In the genomic region with DNA sequence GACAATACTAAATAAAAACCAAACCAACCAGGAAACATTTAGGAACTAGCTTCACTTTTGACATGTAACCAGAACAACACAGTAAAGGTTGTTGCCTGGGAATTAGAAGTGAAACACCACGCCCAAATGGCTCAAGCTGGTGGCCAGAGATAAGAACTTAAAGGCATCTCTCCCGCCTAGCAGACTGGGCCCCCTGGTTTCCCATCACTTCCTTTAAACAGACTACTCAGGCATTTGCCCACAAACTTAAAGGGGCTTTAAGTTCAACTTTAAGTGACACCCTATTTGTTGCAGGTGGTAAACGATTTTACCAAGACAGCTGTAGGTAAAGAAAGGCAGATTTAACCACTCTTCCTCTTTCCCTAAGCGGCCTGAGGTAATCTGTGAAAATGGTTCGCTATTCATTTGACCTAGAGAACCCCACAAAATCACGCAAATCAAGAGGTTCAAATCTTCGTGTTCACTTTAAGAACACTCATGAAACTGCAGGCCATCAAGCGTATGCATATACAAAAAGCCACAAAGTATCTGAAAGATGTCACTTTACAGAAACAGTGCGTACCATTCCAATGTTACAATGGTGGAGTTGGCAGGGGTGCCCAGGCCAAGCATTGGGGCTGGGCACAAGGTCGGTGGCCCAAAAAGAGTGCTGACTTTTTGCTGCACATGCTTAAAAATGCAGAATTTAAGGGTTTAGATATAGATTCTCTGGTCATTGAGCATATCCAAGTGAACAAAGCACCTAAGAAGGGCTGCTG, we compare ENCODE assay signal across 23 cellular contexts. TPM values are rescaled to one million over a fixed set of nuclear protein-coding genes. Genes with fewer than 3 reads are reported as not detected.
DNase-seq lines count a peak whose midpoint lies in the region; ATAC-seq and TF ChIP-seq lines count a peak whose summit lies in the region.
"Had no signal": no experiment of that assay in that cellular context is flagged by ENCODE, and none has a peak within 500 bp of the region (broad histone marks: within the 10 kb centered on the region; RNA-seq: fewer than 3 reads in every experiment).

No MANE protein-coding gene starts in this region.

- no peaks in the 10 kb centered on the region for H3K36me3 ChIP-seq in GM23338 (ENCODE audit: insufficient read depth)
- H3K36me3 ChIP-seq in CD4-positive, alpha-beta memory T cell (ENCODE audit: insufficient read depth, low read length) = no peaks in the 10 kb centered on the region
- H3K36me3 ChIP-seq: HAP-1 had no signal

- no peak for TF ChIP-seq CTCF in GM23338 (conservative IDR thresholded peaks at IDR 0.05; ENCODE audit: low read depth in 2 of 2)
- no peak for TF ChIP-seq CTCF in fibroblast of the aortic adventitia (IDR thresholded peaks at IDR 0.05; ENCODE audit: insufficient read depth, low read length)

- CTCF ChIA-PET in CD4-positive, alpha-beta memory T cell (lab: Charles Lee; ENCODE audit: partially characterized antibody) = no interaction called here

- H3K9me2 ChIP-seq in GM23338 (ENCODE audit: insufficient read depth) = no peaks in the 10 kb centered on the region

- intact Hi-C loops in CD4-positive, alpha-beta memory T cell (cut with micrococcal nuclease) = no loop called here
- intact Hi-C loops in posterior vena cava (cut with DNase I) = no loop called here

- no peak overlapping the region for H3K4me2 ChIP-seq in GM23338

- H3K9me3 ChIP-seq in CD4-positive, alpha-beta memory T cell (ENCODE audit: control insufficient read depth in 1 of 2, low read length in 2 of 2) = no peaks in the 10 kb centered on the region
- H3K9me3 ChIP-seq: HAP-1 had no signal

- no peak overlapping the region for H3K4me3 Mint-ChIP-seq in GM23338
- no peak overlapping the region for H3K4me3 Mint-ChIP-seq in CD4-positive, alpha-beta memory T cell
- H3K4me3 Mint-ChIP-seq: activated naive CD4-positive, alpha-beta T cell treated with anti-CD3 and anti-CD28 coated beads, Interleukin-2, amount 10 ng/mL, durations not matched to agents 7 days and 5 days had no signal

- no peaks in the 10 kb centered on the region for H3K4me1 ChIP-seq in GM23338 (ENCODE audit: insufficient read depth)
- H3K4me1 ChIP-seq in CD4-positive, alpha-beta memory T cell (ENCODE audit: insufficient read depth, low read length) = no peaks in the 10 kb centered on the region
- H3K4me1 ChIP-seq: HAP-1 had no signal

- ATAC-seq in GM23338 = no peak
- ATAC-seq in stimulated activated naive CD8-positive, alpha-beta T cell treated with anti-CD3 and anti-CD28 coated beads, Interleukin-15, Interleukin-2, amounts not matched to agents 100 U/mL and 50 U/mL, for 24 hours = no peak
- ATAC-seq: Panc1 had no signal

- H3K4me1 Mint-ChIP-seq in GM23338 = no peaks in the 10 kb centered on the region
- H3K4me1 Mint-ChIP-seq in CD4-positive, alpha-beta memory T cell = no peaks in the 10 kb centered on the region
- H3K4me1 Mint-ChIP-seq: activated naive CD4-positive, alpha-beta T cell treated with anti-CD3 and anti-CD28 coated beads, Interleukin-2, amount 10 ng/mL, durations not matched to agents 7 days and 5 days had no signal

- H4K20me1 ChIP-seq in GM23338 (replicated peaks; ENCODE audit: insufficient read depth) = no peaks in the 10 kb centered on the region

- H3K27me3 Mint-ChIP-seq in GM23338 (ENCODE audit: insufficient read depth, low read depth, poor library complexity) = no peaks in the 10 kb centered on the region
- peaks cover 2 to 6% of the 10 kb centered on the region in 2 donors for H3K27me3 Mint-ChIP-seq in CD4-positive, alpha-beta memory T cell

- H3K27me3 ChIP-seq in GM23338 (ENCODE audit: insufficient read depth) = no peaks in the 10 kb centered on the region
- no peaks in the 10 kb centered on the region for H3K27me3 ChIP-seq in CD4-positive, alpha-beta memory T cell (ENCODE audit: insufficient read depth, low read length)
- H3K27me3 ChIP-seq: dorsolateral prefrontal cortex had no signal

- no peaks in the 10 kb centered on the region for H3K9me3 Mint-ChIP-seq in GM23338
- peaks cover 0 to 4% (median under 1%) of the 10 kb centered on the region in 8 donors for H3K9me3 Mint-ChIP-seq in CD4-positive, alpha-beta memory T cell
- H3K9me3 Mint-ChIP-seq: activated naive CD4-positive, alpha-beta T cell treated with anti-CD3 and anti-CD28 coated beads, Interleukin-2, amount 10 ng/mL, durations not matched to agents 7 days and 5 days had no signal

- no peaks in the 10 kb centered on the region for H3K36me3 Mint-ChIP-seq in GM23338 (ENCODE audit: low read depth)
- no peaks in the 10 kb centered on the region for H3K36me3 Mint-ChIP-seq in CD4-positive, alpha-beta memory T cell
- H3K36me3 Mint-ChIP-seq: activated naive CD4-positive, alpha-beta T cell treated with anti-CD3 and anti-CD28 coated beads, Interleukin-2, amount 10 ng/mL, durations not matched to agents 7 days and 5 days had no signal

- 0 out of 2 replicates have a peak, but pooled peaks cover 3% of the 10 kb centered on the region for H3F3A ChIP-seq in GM23338 (replicated peaks; ENCODE audit: low read depth)

- H3K79me2 ChIP-seq in GM23338 (replicated peaks; ENCODE audit: insufficient read depth) = no peaks in the 10 kb centered on the region

- POLR2A ChIA-PET in CD4-positive, alpha-beta memory T cell (lab: Charles Lee; ENCODE audit: partially characterized antibody) = no interaction called here

- no peak overlapping the region for H3K27ac ChIP-seq in GM23338 (ENCODE audit: low read depth)
- no peak overlapping the region for H3K27ac ChIP-seq in CD4-positive, alpha-beta memory T cell (ENCODE audit: low read depth, low read length)
- H3K27ac ChIP-seq: C4-2B, dorsolateral prefrontal cortex, epithelial cell of prostate, SK-N-MC had no signal

- DNase-seq in CMK (ENCODE audit: low read depth) (peak; percentile 82), GM23338 (ENCODE audit: low spot score) (no peak), OCI-M2 (lab: John Stamatoyannopoulos, UW; ENCODE audit: unreplicated experiment) (peak; percentile 61), fibroblast of the aortic adventitia (ENCODE audit: low read depth) (peak; percentile 7), posterior vena cava (ENCODE audit: low spot score) (no peak), DMS79 treated with DMSO at 0.1 percent for 48 hours (lab: John Stamatoyannopoulos, UW) (no peak)
- DNase-seq in CD4-positive, alpha-beta memory T cell = no peak
- no peak for DNase-seq in stimulated activated naive CD8-positive, alpha-beta T cell treated with anti-CD3 and anti-CD28 coated beads, Interleukin-15, Interleukin-2, amounts not matched to agents 100 U/mL and 50 U/mL, for 24 hours
- DNase-seq: ACHN; activated CD4-positive, CD25-positive, alpha-beta regulatory T cell treated with anti-CD3 and anti-CD28 coated beads, Interleukin-2, amount 50 U/mL, for 72 hours; activated naive CD4-positive, alpha-beta T cell treated with anti-CD3 and anti-CD28 coated beads, Interleukin-2, amount 10 ng/mL, durations not matched to agents 7 days and 5 days; activated T-cell treated with anti-CD3 and anti-CD28 coated beads, Interleukin-2, amount 50 U/mL, for 48 hours; caudate nucleus; dorsolateral prefrontal cortex; foreskin melanocyte; mammary epithelial cell; NCI-H187 treated with DMSO at 0.1 percent for 48 hours; NCI-H2227 treated with DMSO at 0.1 percent for 48 hours had no signal

- H3K4me3 ChIP-seq in GM23338 = no peak overlapping the region
- H3K4me3 ChIP-seq in fibroblast of the aortic adventitia (ENCODE audit: low read depth, low read length) = no peak overlapping the region
- no peak overlapping the region for H3K4me3 ChIP-seq in CD4-positive, alpha-beta memory T cell (ENCODE audit: low read length in 2 of 2)
- H3K4me3 ChIP-seq: dorsolateral prefrontal cortex, HAP-1, SK-N-MC had no signal

- no peak overlapping the region for H3K27ac Mint-ChIP-seq in GM23338
- H3K27ac Mint-ChIP-seq in CD4-positive, alpha-beta memory T cell = peak overlapping the region in 1 of 7 donors; percentile 72
- H3K27ac Mint-ChIP-seq: activated naive CD4-positive, alpha-beta T cell treated with anti-CD3 and anti-CD28 coated beads, Interleukin-2, amount 10 ng/mL, durations not matched to agents 7 days and 5 days had no signal

- peak overlapping the region; percentile 86 for H2AFZ ChIP-seq in GM23338

TF ChIP-seq in GM23338, 12 proteins besides CTCF, POLR2A, EP300 and RAD21 (continues in another document):
- TF ChIP-seq CREB1 (CRISPR knock-in tag; IDR thresholded peaks at IDR 0.05; ENCODE audit: low read depth) (no peak), NANOG (IDR thresholded peaks at IDR 0.05; ENCODE audit: borderline replicate concordance) (no peak)
- TF ChIP-seq, protein P1, sequence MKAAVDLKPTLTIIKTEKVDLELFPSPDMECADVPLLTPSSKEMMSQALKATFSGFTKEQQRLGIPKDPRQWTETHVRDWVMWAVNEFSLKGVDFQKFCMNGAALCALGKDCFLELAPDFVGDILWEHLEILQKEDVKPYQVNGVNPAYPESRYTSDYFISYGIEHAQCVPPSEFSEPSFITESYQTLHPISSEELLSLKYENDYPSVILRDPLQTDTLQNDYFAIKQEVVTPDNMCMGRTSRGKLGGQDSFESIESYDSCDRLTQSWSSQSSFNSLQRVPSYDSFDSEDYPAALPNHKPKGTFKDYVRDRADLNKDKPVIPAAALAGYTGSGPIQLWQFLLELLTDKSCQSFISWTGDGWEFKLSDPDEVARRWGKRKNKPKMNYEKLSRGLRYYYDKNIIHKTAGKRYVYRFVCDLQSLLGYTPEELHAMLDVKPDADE (IDR thresholded peaks at IDR 0.05) = no peak

RNA-seq across cellular contexts. Expression of a gene that starts 40.8 kb away (rescaled TPM):
- total RNA-seq in GM23338 (2014; rRNA removed; shearing (Covaris generic)) = 179 and 185 TPM in 2 replicates
- 148 and 161 TPM in 2 replicates for polyA plus RNA-seq in GM23338 (2016; fragmentation: Nextera tagmentation; extraction: Ambion mirVana)
- total RNA-seq in fibroblast of the aortic adventitia (ENCODE audit: low replicate concordance) = 65.4 and 76.8 TPM in 2 replicates
- total RNA-seq in CD4-positive, alpha-beta memory T cell = 100 to 1,000 TPM; 182 to 187 TPM
- polyA plus RNA-seq in CD4-positive, alpha-beta memory T cell = 10 to 100 TPM in 1 of 2 donors, 1 to 10 TPM in 1; 2.4 to 29.6 TPM
- 10 to 100 TPM; 70.1 to 70.8 TPM for total RNA-seq in posterior vena cava

Comparison
In these comparisons a context has a peak if more than half of its experiments do, and no peak if none do; other contexts are left out.
1. DNase-seq: peak in CMK (single experiment), OCI-M2 (single experiment) and fibroblast of the aortic adventitia (single experiment); none in GM23338 (single experiment), CD4-positive, alpha-beta memory T cell (0 of 5), stimulated activated naive CD8-positive, alpha-beta T cell treated with anti-CD3 and anti-CD28 coated beads, Interleukin-15, Interleukin-2, amounts not matched to agents 100 U/mL and 50 U/mL, for 24 hours (single experiment), posterior vena cava (single experiment) and DMS79 treated with DMSO at 0.1 percent for 48 hours (single experiment).